ENCODE assay signal across 13 cellular contexts in the genomic region with DNA sequence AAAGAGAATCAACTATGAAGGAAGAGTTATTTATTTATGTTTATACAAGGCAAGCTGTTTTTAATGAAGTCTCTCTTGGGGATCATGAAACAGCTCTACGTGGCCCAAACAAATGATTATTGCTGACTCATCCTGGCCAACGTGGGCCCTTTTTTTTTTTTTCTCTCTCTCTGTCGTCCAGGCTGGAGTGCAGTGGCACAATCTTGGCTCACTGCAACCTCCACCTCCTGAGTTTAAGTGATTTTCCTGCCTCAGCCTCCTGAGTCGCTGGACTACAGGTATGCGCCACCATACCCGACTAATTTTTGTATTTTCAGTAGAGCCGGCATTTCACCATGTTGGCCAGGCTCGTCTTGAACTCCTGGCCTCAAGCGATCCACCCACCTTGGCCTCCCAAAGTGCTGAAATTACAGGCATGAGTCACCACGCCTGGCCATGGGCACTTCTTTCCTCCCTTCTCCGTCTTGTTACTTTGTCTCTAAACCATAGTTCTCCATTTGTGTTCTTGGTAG.
DNase-seq lines count a peak whose midpoint lies in the region; ATAC-seq and TF ChIP-seq lines count a peak whose summit lies in the region.
"Had no signal": no experiment of that assay in that cellular context is flagged by ENCODE, and none has a peak within 500 bp of the region (broad histone marks: within the 10 kb centered on the region; RNA-seq: fewer than 3 reads in every experiment).

No MANE protein-coding gene starts in this region.

- H3K14ac ChIP-seq in neuronal stem cell (ENCODE audit: low read length), result no peak overlapping the region

- H3K9me3 ChIP-seq in A673 (ENCODE audit: low read depth, low read length, poor library complexity, severe bottlenecking), result no peaks in the 10 kb centered on the region
- no peaks in the 10 kb centered on the region for H3K9me3 ChIP-seq in OCI-LY7 (ENCODE audit: low read length)
- no peaks in the 10 kb centered on the region for H3K9me3 ChIP-seq in neuronal stem cell (replicated peaks in 1 of 2; ENCODE audit: control insufficient read depth in 2 of 2, insufficient read depth in 1 of 2, low read depth in 1 of 2, low read length in 2 of 2)
- H3K9me3 ChIP-seq: body of pancreas, gastroesophageal sphincter, vagina had no signal

- H3K18ac ChIP-seq in neuronal stem cell (ENCODE audit: low read length), result no peak overlapping the region

- H2AFZ ChIP-seq in OCI-LY7 (ENCODE audit: low read length) (peak overlapping the region; percentile 79; the same call in 1 of the 2 replicates), neuronal stem cell (ENCODE audit: low read length) (no peak overlapping the region)

- ATAC-seq in left colon, result no peak
- ATAC-seq: body of pancreas, gastroesophageal sphincter had no signal

- H2BK12ac ChIP-seq in neuronal stem cell (ENCODE audit: low read length), result no peak overlapping the region

- POLR2A ChIA-PET in A673 (lab: Charles Lee; ENCODE audit: low non-redundant PET), result no interaction called here
- POLR2A ChIA-PET in OCI-LY7 (lab: Charles Lee), result interaction anchor here (0.7 to 1.5 kb wide), 12 partner anchors 10 to 1939 kb away, joined by 3 to 7 read pairs (median 3); no protein-coding TSS in a partner anchor

- CTCF ChIA-PET in A673 (lab: Charles Lee) (no interaction called here), OCI-LY7 (lab: Charles Lee; ENCODE audit: unreplicated experiment) (interaction anchor here (0.6 to 1.2 kb wide), 2 partner anchors 37 kb away, joined by 3 read pairs; no protein-coding TSS in a partner anchor)

- no peaks in the 10 kb centered on the region for H3K79me1 ChIP-seq in neuronal stem cell (ENCODE audit: low read depth, low read length)

- H3K4me1 ChIP-seq in A673 (ENCODE audit: insufficient read depth, low read length, poor library complexity, severe bottlenecking), result peaks cover 42% of the 10 kb centered on the region
- H3K4me1 ChIP-seq in OCI-LY7 (ENCODE audit: insufficient read depth, low read length, poor library complexity, severe bottlenecking), result peaks cover 65% of the 10 kb centered on the region
- H3K4me1 ChIP-seq in neuronal stem cell (ENCODE audit: control insufficient read depth in 2 of 2, insufficient read depth in 1 of 2, low read depth in 1 of 2, low read length in 2 of 2), result peaks cover 3 to 10% of the 10 kb centered on the region in 2 donors
- H3K4me1 ChIP-seq: body of pancreas, gastroesophageal sphincter had no signal

- BruUV-seq in A673 (replicated peaks; lab: Mats Ljungman, UMichigan) (no TSS peak), OCI-LY7 (replicated peaks; lab: Mats Ljungman, UMichigan) (no TSS peak)

- intact Hi-C loops in A673 (cut with micrococcal nuclease; ENCODE audit: unreplicated experiment) (no loop called here), OCI-LY7 (cut with micrococcal nuclease; ENCODE audit: unreplicated experiment) (loop anchor here (5.0 kb wide), 1 partner anchor 48 kb away; no protein-coding TSS in a partner anchor), left colon (cut with DNase I, micrococcal nuclease) (no loop called here)

- no peak overlapping the region for H2AK5ac ChIP-seq in neuronal stem cell (ENCODE audit: low read depth, low read length)

- H3K9ac ChIP-seq in neuronal stem cell (ENCODE audit: low read depth, low read length, poor library complexity), result no peak overlapping the region

- no peak overlapping the region for H2BK5ac ChIP-seq in neuronal stem cell (ENCODE audit: low read length)

- no peak overlapping the region for H4K91ac ChIP-seq in neuronal stem cell (ENCODE audit: low read depth, low read length, poor library complexity)

- no peaks in the 10 kb centered on the region for H3K79me2 ChIP-seq in OCI-LY7 (ENCODE audit: insufficient read depth, low read depth, low read length)

- H3K27me3 ChIP-seq in A673 (replicated peaks; ENCODE audit: insufficient read depth, low read depth, low read length, poor library complexity) (no peaks in the 10 kb centered on the region), neuronal stem cell (ENCODE audit: control insufficient read depth in 3 of 3, insufficient read depth in 3 of 3, low read depth in 1 of 3, low read length in 3 of 3) (no peaks in the 10 kb centered on the region)
- H3K27me3 ChIP-seq: body of pancreas, gastroesophageal sphincter, vagina had no signal

- no peak overlapping the region for H2BK120ac ChIP-seq in neuronal stem cell (ENCODE audit: low read depth, low read length)

- H3K27ac ChIP-seq in A673 (ENCODE audit: low read depth, low read length, poor library complexity, severe bottlenecking) (no peak overlapping the region), OCI-LY7 (ENCODE audit: low read depth, low read length, poor library complexity, severe bottlenecking) (peak overlapping the region; percentile 98), epithelial cell of prostate (peak overlapping the region; percentile 44), neuronal stem cell (replicated peaks; ENCODE audit: low read length) (no peak overlapping the region)
- H3K27ac ChIP-seq: body of pancreas, gastroesophageal sphincter, vagina had no signal

- WGBS in neuronal stem cell (ENCODE audit: extremely low coverage in 2 of 2, insufficient read length in 2 of 2, insufficient replicate concordance in 1 of 2), 2 donors, result no CpG with 5 or more reads among the region's 11 CpGs

- H3K36me3 ChIP-seq in A673 (ENCODE audit: insufficient read depth, low read length, poor library complexity, severe bottlenecking) (no peaks in the 10 kb centered on the region), OCI-LY7 (ENCODE audit: insufficient read depth, low read length) (no peaks in the 10 kb centered on the region), neuronal stem cell (replicated peaks in 1 of 2; ENCODE audit: control insufficient read depth in 2 of 2, insufficient read depth in 2 of 2, low read length in 2 of 2) (no peaks in the 10 kb centered on the region)
- H3K36me3 ChIP-seq: gastroesophageal sphincter, vagina had no signal

- no peaks in the 10 kb centered on the region for H3K9me2 ChIP-seq in OCI-LY7 (ENCODE audit: insufficient read depth, low read length)

- no peak for TF ChIP-seq CTCF in A673 (conservative IDR thresholded peaks at IDR 0.05; ENCODE audit: low read depth, low read length)
- TF ChIP-seq CTCF in OCI-LY7 (conservative IDR thresholded peaks at IDR 0.05; ENCODE audit: low read length), result no peak

- H3K4me3 ChIP-seq in A673 (ENCODE audit: low read depth, low read length, poor library complexity, severe bottlenecking) (no peak overlapping the region), OCI-LY7 (ENCODE audit: low read depth, low read length, poor library complexity, severe bottlenecking) (peak overlapping the region; percentile 67), neuronal stem cell (ENCODE audit: low read length in 2 of 2) (no peak overlapping the region)
- H3K4me3 ChIP-seq: body of pancreas, gastroesophageal sphincter, vagina had no signal

- no peak overlapping the region for H3K23ac ChIP-seq in neuronal stem cell (ENCODE audit: low read depth, low read length, poor library complexity)

- H3K4me2 ChIP-seq in OCI-LY7 (ENCODE audit: low read length) (peak overlapping the region; percentile 91), neuronal stem cell (ENCODE audit: insufficient read depth, low read length, poor library complexity, severe bottlenecking) (no peak overlapping the region)

- H2BK15ac ChIP-seq in neuronal stem cell (ENCODE audit: low read length), result no peak overlapping the region

- DNase-seq in A673 (ENCODE audit: low spot score) (peak; percentile 64), GM03348 (ENCODE audit: low spot score) (peak; percentile 57), OCI-LY7 (ENCODE audit: low spot score) (no peak), epithelial cell of prostate (ENCODE audit: low read depth, low spot score) (no peak), left colon (no peak), Ammon's horn (ENCODE audit: low spot score) (no peak), neuronal stem cell (ENCODE audit: low spot score) (no peak)
- no peak for DNase-seq in activated effector memory CD4-positive, alpha-beta T cell treated with Interleukin-2 at 50 U/mL for 16 hours
- DNase-seq: body of pancreas, NCI-H1105, SHP77 had no signal

- H4K20me1 ChIP-seq in OCI-LY7 (ENCODE audit: insufficient read depth, low read length), result no peaks in the 10 kb centered on the region

- H3K4ac ChIP-seq in neuronal stem cell (ENCODE audit: low read length), result no peak overlapping the region

- H4K8ac ChIP-seq in neuronal stem cell (ENCODE audit: low read depth, low read length), result no peak overlapping the region

Comparison
In these comparisons a context has a peak if more than half of its experiments do, and no peak if none do; other contexts are left out.
1. DNase-seq: peak in A673 (single experiment) and GM03348 (single experiment); none in OCI-LY7 (single experiment), epithelial cell of prostate (single experiment), activated effector memory CD4-positive, alpha-beta T cell treated with Interleukin-2 at 50 U/mL for 16 hours (single experiment), left colon (0 of 2), Ammon's horn (single experiment) and neuronal stem cell (single experiment).
2. H3K27ac ChIP-seq: peak in OCI-LY7 (single experiment) and epithelial cell of prostate (single experiment); none in A673 (single experiment) and neuronal stem cell (single experiment).